In genomic region chr18:55250729-55251128, GRCh38 we compare ENCODE assay signal across 10 cellular contexts.
DNase-seq lines count a peak whose midpoint lies in the region; ATAC-seq and TF ChIP-seq lines count a peak whose summit lies in the region.
"Had no signal": no experiment of that assay in that cellular context is flagged by ENCODE, and none has a peak within 500 bp of the region (broad histone marks: within the 10 kb centered on the region; RNA-seq: fewer than 3 reads in every experiment).

No MANE protein-coding gene starts in this region.

- POLR2A ChIA-PET in PC-3 (lab: Charles Lee; ENCODE audit: unreplicated experiment) = interaction anchor here (0.6 kb wide), 1 partner anchor 25 kb away, joined by 3 read pairs; no protein-coding TSS in a partner anchor

- no peak overlapping the region for H3T11ph ChIP-seq in H9 (ENCODE audit: low read length)

- H4K8ac ChIP-seq in H9 (replicated peaks; ENCODE audit: insufficient read length, low read depth, low read length) = no peak overlapping the region

- no peak overlapping the region for H2BK20ac ChIP-seq in H9 (ENCODE audit: low read depth, low read length, poor library complexity, severe bottlenecking)

- no peak overlapping the region for H3K14ac ChIP-seq in H9 (ENCODE audit: insufficient read depth, low read length)

- DNase-seq in H9 (no peak), PC-3 (peak; percentile 84), kidney tubule cell (ENCODE audit: low spot score) (peak; percentile 20), progenitor cell of endocrine pancreas (ENCODE audit: low spot score, unreplicated experiment) (no peak), HuH-7 (ENCODE audit: low spot score) (no peak), NCI-H1694 (lab: John Stamatoyannopoulos, UW) (no peak)
- DNase-seq: activated CD4-positive, alpha-beta T cell treated with anti-CD3 and anti-CD28 coated beads for 1 hour; naive thymus-derived CD4-positive, alpha-beta T cell had no signal

- no CpG with 5 or more reads among the region's 4 CpGs for WGBS in H9 (ENCODE audit: extremely low coverage, insufficient read length, low lambda C conversion rate)

- H3K9me3 Mint-ChIP-seq in H9 (peaks cover 0 to 3% of the 10 kb centered on the region in 2 experiments; a peak in 1 of 5 replicates), progenitor cell of endocrine pancreas (ENCODE audit: low read depth) (peaks cover 3% of the 10 kb centered on the region)

- H4K91ac ChIP-seq in H9 (ENCODE audit: insufficient read length, low read depth, low read length) = no peak overlapping the region

- H2BK15ac ChIP-seq in H9 (ENCODE audit: low read depth, low read length) = no peak overlapping the region

- peak overlapping the region; percentile 56 for H3K4me3 ChIP-seq in PC-3 (ENCODE audit: low read length)

- H3K36me3 ChIP-seq in PC-3 (ENCODE audit: low read depth, low read length) = no peaks in the 10 kb centered on the region

- H3K36me3 Mint-ChIP-seq in H9 (ENCODE audit: insufficient read depth in 1 of 3, low read depth in 3 of 3) (peaks cover 12 to 26% (median 24%) of the 10 kb centered on the region in 3 experiments), progenitor cell of endocrine pancreas (ENCODE audit: insufficient read depth) (peaks cover 20% of the 10 kb centered on the region)
- H3K36me3 Mint-ChIP-seq: naive thymus-derived CD4-positive, alpha-beta T cell had no signal

- H2BK12ac ChIP-seq in H9 (ENCODE audit: insufficient read length, low read depth, low read length) = no peak overlapping the region

- H3K79me2 ChIP-seq in H9 (ENCODE audit: insufficient read depth, low read length) = no peaks in the 10 kb centered on the region
- no peaks in the 10 kb centered on the region for H3K79me2 ChIP-seq in PC-3 (ENCODE audit: low read length)

- H2AFZ ChIP-seq in H9 (ENCODE audit: low read length) (no peak overlapping the region), PC-3 (ENCODE audit: low read length) (0 out of 2 replicates have a peak overlapping the region, but pooled peaks have one; percentile 61)

- no TSS peak for BruUV-seq in PC-3 (replicated peaks; lab: Mats Ljungman, UMichigan)

- no peak overlapping the region for H3K9ac ChIP-seq in H9 (ENCODE audit: extremely low read depth, insufficient read length, low read length)
- peak overlapping the region; percentile 44 for H3K9ac ChIP-seq in PC-3 (ENCODE audit: low read length)

- H3K27me3 ChIP-seq in H9 (ENCODE audit: insufficient read depth, low read length) = no peaks in the 10 kb centered on the region
- no peaks in the 10 kb centered on the region for H3K27me3 ChIP-seq in PC-3 (ENCODE audit: low read length)

- H3K4me2 ChIP-seq in H9 (ENCODE audit: insufficient read depth, insufficient read length, low read length) (no peak overlapping the region), PC-3 (ENCODE audit: low read length) (peak overlapping the region; percentile 84)

- no peaks in the 10 kb centered on the region for H3K9me2 ChIP-seq in PC-3 (replicated peaks; ENCODE audit: low read length)

- no peak overlapping the region for H3K56ac ChIP-seq in H9 (ENCODE audit: insufficient read length, low read depth, low read length)

- intact Hi-C loops in PC-3 (cut with micrococcal nuclease) = loop anchor here (1.0 to 10.0 kb wide), 3 partner anchors 24 to 1334 kb away; no protein-coding TSS in a partner anchor

- H3K23me2 ChIP-seq in H9 (ENCODE audit: insufficient read length, low read depth, low read length, poor library complexity, severe bottlenecking) = no peaks in the 10 kb centered on the region

- H3K4ac ChIP-seq in H9 (ENCODE audit: low read depth, low read length) = no peak overlapping the region

- H3K27ac Mint-ChIP-seq in H9 (peak overlapping the region; percentile 6 to 54 (median 30); a peak in 3 of 7 replicates), progenitor cell of endocrine pancreas (no peak overlapping the region)

- TF ChIP-seq CTCF in H9 (conservative IDR thresholded peaks at IDR 0.05) = no peak
- no peak for TF ChIP-seq CTCF in PC-3 (conservative IDR thresholded peaks at IDR 0.05; ENCODE audit: low read depth, low read length)
- no peak for TF ChIP-seq CTCF in progenitor cell of endocrine pancreas (IDR thresholded peaks at IDR 0.05; ENCODE audit: unreplicated experiment)

- H4K20me1 ChIP-seq in H9 (ENCODE audit: control insufficient read depth, insufficient read depth, insufficient read length) = no peaks in the 10 kb centered on the region
- H4K20me1 ChIP-seq in PC-3 (ENCODE audit: low read length) = no peaks in the 10 kb centered on the region

- no peak overlapping the region for H3K4me3 Mint-ChIP-seq in H9
- H3K4me3 Mint-ChIP-seq in progenitor cell of endocrine pancreas (ENCODE audit: low read depth) = no peak overlapping the region

- H3K27ac ChIP-seq in H9 (ENCODE audit: insufficient read length, low read depth, low read length) = no peak overlapping the region
- peak overlapping the region; percentile 86 for H3K27ac ChIP-seq in PC-3 (ENCODE audit: low read length)

- H4K5ac ChIP-seq in H9 (ENCODE audit: insufficient read length, low read depth, low read length) = no peak overlapping the region

- H3K18ac ChIP-seq in H9 (ENCODE audit: insufficient read length, low read depth, low read length) = no peak overlapping the region

- no peak overlapping the region for H2BK120ac ChIP-seq in H9 (ENCODE audit: low read depth, low read length, poor library complexity, severe bottlenecking)

- H3K9me3 ChIP-seq in H9 (ENCODE audit: control insufficient read depth, low read depth, low read length) (no peaks in the 10 kb centered on the region), PC-3 (ENCODE audit: low read length) (no peaks in the 10 kb centered on the region)

- H2BK5ac ChIP-seq in H9 (ENCODE audit: insufficient read length, low read length) = no peak overlapping the region

- H3K4me1 ChIP-seq in H9 (ENCODE audit: insufficient read depth, low read length) = peaks cover 8% of the 10 kb centered on the region; the same call in 1 of the 2 replicates
- H3K4me1 ChIP-seq in PC-3 (ENCODE audit: insufficient read depth, low read length) = peaks cover 47% of the 10 kb centered on the region

- TF ChIP-seq POLR2A in GM18505 (IDR thresholded peaks at IDR 0.05; ENCODE audit: borderline replicate concordance, extremely low read depth, insufficient read depth, insufficient read length) = no peak

- ATAC-seq in GM18505 (IDR thresholded peaks at IDR 0.05; ENCODE audit: unreplicated experiment) (peak; percentile 42), PC-3 (peak; percentile 82), GM19023 (IDR thresholded peaks at IDR 0.05; ENCODE audit: unreplicated experiment) (no peak)
- ATAC-seq: naive thymus-derived CD4-positive, alpha-beta T cell had no signal

- H2AK5ac ChIP-seq in H9 (ENCODE audit: insufficient read length, low read length) = no peak overlapping the region

- no peaks in the 10 kb centered on the region for H3F3A ChIP-seq in PC-3 (ENCODE audit: low read length, unreplicated experiment)

- CTCF ChIA-PET in PC-3 (lab: Charles Lee) = interaction anchor here (1.6 kb wide), 1 partner anchor 16 kb away, joined by 8 read pairs; no protein-coding TSS in a partner anchor

- H3K79me1 ChIP-seq in H9 (ENCODE audit: insufficient read depth, low read depth, low read length, poor library complexity, severe bottlenecking) = no peaks in the 10 kb centered on the region

- H3K27me3 Mint-ChIP-seq in H9 (ENCODE audit: low read depth) = no peaks in the 10 kb centered on the region
- no peaks in the 10 kb centered on the region for H3K27me3 Mint-ChIP-seq in progenitor cell of endocrine pancreas

- H3K23ac ChIP-seq in H9 (ENCODE audit: insufficient read length, low read depth, low read length) = no peak overlapping the region

- H3K4me1 Mint-ChIP-seq in H9 = peaks cover 17 to 18% of the 10 kb centered on the region in 2 experiments
- H3K4me1 Mint-ChIP-seq in progenitor cell of endocrine pancreas (ENCODE audit: low read depth) = peaks cover 10% of the 10 kb centered on the region

Comparison
In these comparisons a context has a peak if more than half of its experiments do, and no peak if none do; other contexts are left out.
1. DNase-seq: peak in PC-3 (single experiment) and kidney tubule cell (single experiment); none in H9 (single experiment), progenitor cell of endocrine pancreas (single experiment), HuH-7 (single experiment) and NCI-H1694 (single experiment).